1 cellular context compared by ENCODE assay signal in the genomic region with DNA sequence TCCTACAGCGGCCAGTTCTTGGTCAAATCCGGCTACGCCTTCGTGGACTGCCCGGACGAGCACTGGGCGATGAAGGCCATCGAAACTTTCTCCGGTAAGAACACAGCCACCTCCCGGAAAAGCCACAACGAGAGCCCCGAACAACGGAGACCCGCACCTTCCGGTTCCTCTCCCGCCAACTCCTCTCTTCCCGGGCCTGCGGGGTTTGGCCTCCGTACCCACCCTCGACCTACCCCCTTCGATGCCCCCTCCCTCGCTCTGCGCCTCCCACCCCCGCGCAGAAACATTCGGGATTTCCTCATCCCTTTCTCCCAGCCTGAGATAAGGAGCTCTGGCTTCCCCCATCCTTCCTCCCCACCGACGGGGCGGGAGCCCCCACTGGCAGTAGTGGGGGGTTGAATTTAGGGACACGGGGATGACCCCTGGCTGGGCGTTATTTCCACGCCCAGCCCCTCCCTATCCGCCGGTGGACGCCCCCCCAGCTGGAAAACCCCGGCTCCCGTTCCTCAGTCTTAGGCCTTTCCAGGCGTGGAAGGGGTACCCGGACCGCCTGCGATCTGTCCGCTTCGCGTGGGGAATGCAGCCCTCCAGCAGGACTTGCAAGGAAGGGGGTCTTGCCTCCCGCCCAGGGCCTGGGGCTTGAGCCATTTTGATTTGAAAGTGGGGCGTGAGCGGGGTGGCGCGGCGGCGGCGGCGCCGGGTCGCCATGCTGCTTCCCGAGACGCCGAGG.
TF ChIP-seq lines count a peak whose summit lies in the region.

No MANE protein-coding gene starts in this region.

TF ChIP-seq in HEK293, 187 proteins besides CTCF, POLR2A, EP300 and RAD21 (continued from another document and continues in another):
- TF ChIP-seq ZBTB44 (tag by site-specific recombination; IDR thresholded peaks at IDR 0.05): no peak
- 0 out of 2 replicates have a peak, but pooled peaks have one; percentile 68 for TF ChIP-seq ZBTB1 (tag by site-specific recombination; IDR thresholded peaks at IDR 0.05)
- TF ChIP-seq EGR2 (tag by site-specific recombination; IDR thresholded peaks at IDR 0.05; ENCODE audit: low read depth): peak; percentile 85
- no peak for TF ChIP-seq ZNF664 (tag by site-specific recombination; IDR thresholded peaks at IDR 0.05)
- TF ChIP-seq, protein P1, sequence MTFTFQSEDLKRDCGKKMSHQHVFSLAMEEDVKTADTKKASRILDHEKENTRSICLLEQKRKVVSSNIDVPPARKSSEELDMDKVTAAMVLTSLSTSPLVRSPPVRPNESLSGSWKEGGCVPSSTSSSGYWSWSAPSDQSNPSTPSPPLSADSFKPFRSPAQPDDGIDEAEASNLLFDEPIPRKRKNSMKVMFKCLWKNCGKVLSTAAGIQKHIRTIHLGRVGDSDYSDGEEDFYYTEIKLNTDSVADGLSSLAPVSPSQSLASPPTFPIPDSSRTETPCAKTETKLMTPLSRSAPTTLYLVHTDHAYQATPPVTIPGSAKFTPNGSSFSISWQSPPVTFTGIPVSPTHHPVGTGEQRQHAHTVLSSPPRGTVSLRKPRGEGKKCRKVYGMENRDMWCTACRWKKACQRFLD (tag by site-specific recombination; IDR thresholded peaks at IDR 0.05): no peak
- TF ChIP-seq ZSCAN16 (tag by site-specific recombination; IDR thresholded peaks at IDR 0.05): no peak
- no peak for TF ChIP-seq ZNF404 (tag by site-specific recombination; IDR thresholded peaks at IDR 0.05)
- TF ChIP-seq PRDM1 (tag by site-specific recombination; IDR thresholded peaks at IDR 0.05): peak; percentile 64
- TF ChIP-seq ZNF571 (tag by site-specific recombination; IDR thresholded peaks at IDR 0.05): no peak
- no peak for TF ChIP-seq ZNF776 (tag by site-specific recombination; IDR thresholded peaks at IDR 0.05; ENCODE audit: borderline replicate concordance)
- peak; percentile 88 for TF ChIP-seq PATZ1 (tag by site-specific recombination; IDR thresholded peaks at IDR 0.05)
- TF ChIP-seq ZNF660 (tag by site-specific recombination; IDR thresholded peaks at IDR 0.05): no peak
- no peak for TF ChIP-seq ZNF558 (tag by site-specific recombination; IDR thresholded peaks at IDR 0.05)
- TF ChIP-seq ZNF596 (tag by site-specific recombination; IDR thresholded peaks at IDR 0.05): no peak
- no peak for TF ChIP-seq ZNF350 (tag by site-specific recombination; IDR thresholded peaks at IDR 0.05)
- TF ChIP-seq ZSCAN18 (tag by site-specific recombination; IDR thresholded peaks at IDR 0.05): no peak
- TF ChIP-seq, protein P2, sequence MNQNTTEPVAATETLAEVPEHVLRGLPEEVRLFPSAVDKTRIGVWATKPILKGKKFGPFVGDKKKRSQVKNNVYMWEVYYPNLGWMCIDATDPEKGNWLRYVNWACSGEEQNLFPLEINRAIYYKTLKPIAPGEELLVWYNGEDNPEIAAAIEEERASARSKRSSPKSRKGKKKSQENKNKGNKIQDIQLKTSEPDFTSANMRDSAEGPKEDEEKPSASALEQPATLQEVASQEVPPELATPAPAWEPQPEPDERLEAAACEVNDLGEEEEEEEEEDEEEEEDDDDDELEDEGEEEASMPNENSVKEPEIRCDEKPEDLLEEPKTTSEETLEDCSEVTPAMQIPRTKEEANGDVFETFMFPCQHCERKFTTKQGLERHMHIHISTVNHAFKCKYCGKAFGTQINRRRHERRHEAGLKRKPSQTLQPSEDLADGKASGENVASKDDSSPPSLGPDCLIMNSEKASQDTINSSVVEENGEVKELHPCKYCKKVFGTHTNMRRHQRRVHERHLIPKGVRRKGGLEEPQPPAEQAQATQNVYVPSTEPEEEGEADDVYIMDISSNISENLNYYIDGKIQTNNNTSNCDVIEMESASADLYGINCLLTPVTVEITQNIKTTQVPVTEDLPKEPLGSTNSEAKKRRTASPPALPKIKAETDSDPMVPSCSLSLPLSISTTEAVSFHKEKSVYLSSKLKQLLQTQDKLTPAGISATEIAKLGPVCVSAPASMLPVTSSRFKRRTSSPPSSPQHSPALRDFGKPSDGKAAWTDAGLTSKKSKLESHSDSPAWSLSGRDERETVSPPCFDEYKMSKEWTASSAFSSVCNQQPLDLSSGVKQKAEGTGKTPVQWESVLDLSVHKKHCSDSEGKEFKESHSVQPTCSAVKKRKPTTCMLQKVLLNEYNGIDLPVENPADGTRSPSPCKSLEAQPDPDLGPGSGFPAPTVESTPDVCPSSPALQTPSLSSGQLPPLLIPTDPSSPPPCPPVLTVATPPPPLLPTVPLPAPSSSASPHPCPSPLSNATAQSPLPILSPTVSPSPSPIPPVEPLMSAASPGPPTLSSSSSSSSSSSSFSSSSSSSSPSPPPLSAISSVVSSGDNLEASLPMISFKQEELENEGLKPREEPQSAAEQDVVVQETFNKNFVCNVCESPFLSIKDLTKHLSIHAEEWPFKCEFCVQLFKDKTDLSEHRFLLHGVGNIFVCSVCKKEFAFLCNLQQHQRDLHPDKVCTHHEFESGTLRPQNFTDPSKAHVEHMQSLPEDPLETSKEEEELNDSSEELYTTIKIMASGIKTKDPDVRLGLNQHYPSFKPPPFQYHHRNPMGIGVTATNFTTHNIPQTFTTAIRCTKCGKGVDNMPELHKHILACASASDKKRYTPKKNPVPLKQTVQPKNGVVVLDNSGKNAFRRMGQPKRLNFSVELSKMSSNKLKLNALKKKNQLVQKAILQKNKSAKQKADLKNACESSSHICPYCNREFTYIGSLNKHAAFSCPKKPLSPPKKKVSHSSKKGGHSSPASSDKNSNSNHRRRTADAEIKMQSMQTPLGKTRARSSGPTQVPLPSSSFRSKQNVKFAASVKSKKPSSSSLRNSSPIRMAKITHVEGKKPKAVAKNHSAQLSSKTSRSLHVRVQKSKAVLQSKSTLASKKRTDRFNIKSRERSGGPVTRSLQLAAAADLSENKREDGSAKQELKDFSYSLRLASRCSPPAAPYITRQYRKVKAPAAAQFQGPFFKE (tag by site-specific recombination; IDR thresholded peaks at IDR 0.05; ENCODE audit: borderline replicate concordance): no peak
- TF ChIP-seq ZNF324 (tag by site-specific recombination; IDR thresholded peaks at IDR 0.05): peak; percentile 34; the same call in 1 of the 2 replicates
- TF ChIP-seq, protein P3, sequence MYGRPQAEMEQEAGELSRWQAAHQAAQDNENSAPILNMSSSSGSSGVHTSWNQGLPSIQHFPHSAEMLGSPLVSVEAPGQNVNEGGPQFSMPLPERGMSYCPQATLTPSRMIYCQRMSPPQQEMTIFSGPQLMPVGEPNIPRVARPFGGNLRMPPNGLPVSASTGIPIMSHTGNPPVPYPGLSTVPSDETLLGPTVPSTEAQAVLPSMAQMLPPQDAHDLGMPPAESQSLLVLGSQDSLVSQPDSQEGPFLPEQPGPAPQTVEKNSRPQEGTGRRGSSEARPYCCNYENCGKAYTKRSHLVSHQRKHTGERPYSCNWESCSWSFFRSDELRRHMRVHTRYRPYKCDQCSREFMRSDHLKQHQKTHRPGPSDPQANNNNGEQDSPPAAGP (tag by site-specific recombination; IDR thresholded peaks at IDR 0.05): peak; percentile 78
- TF ChIP-seq ZNF132 (tag by site-specific recombination; IDR thresholded peaks at IDR 0.05; ENCODE audit: borderline replicate concordance): no peak
- peak; percentile 94 for TF ChIP-seq KLF1 (tag by site-specific recombination; IDR thresholded peaks at IDR 0.05)
- TF ChIP-seq MYNN (tag by site-specific recombination; IDR thresholded peaks at IDR 0.05; ENCODE audit: borderline replicate concordance): no peak
- peak; percentile 71 for TF ChIP-seq ZNF341 (tag by site-specific recombination; IDR thresholded peaks at IDR 0.05; ENCODE audit: low read depth)
- TF ChIP-seq, protein P4, sequence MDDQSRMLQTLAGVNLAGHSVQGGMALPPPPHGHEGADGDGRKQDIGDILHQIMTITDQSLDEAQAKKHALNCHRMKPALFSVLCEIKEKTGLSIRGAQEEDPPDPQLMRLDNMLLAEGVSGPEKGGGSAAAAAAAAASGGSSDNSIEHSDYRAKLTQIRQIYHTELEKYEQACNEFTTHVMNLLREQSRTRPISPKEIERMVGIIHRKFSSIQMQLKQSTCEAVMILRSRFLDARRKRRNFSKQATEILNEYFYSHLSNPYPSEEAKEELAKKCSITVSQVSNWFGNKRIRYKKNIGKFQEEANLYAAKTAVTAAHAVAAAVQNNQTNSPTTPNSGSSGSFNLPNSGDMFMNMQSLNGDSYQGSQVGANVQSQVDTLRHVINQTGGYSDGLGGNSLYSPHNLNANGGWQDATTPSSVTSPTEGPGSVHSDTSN (CRISPR knock-in tag; IDR thresholded peaks at IDR 0.05): 0 out of 2 replicates have a peak, but pooled peaks have one; percentile 58
- TF ChIP-seq ZNF155 (tag by site-specific recombination; IDR thresholded peaks at IDR 0.05): no peak
- peak; percentile 79 for TF ChIP-seq SP2 (tag by site-specific recombination; IDR thresholded peaks at IDR 0.05)
- peak; percentile 99 for TF ChIP-seq KLF8 (tag by site-specific recombination; IDR thresholded peaks at IDR 0.05)
- peak; percentile 72 for TF ChIP-seq YY1 (tag by site-specific recombination; IDR thresholded peaks at IDR 0.05)
- TF ChIP-seq KLF7 (tag by site-specific recombination; IDR thresholded peaks at IDR 0.05; ENCODE audit: borderline replicate concordance): peak; percentile 20; the same call in 1 of the 2 replicates
- TF ChIP-seq ZNF423 (tag by site-specific recombination; IDR thresholded peaks at IDR 0.05): no peak
- TF ChIP-seq, protein P5, sequence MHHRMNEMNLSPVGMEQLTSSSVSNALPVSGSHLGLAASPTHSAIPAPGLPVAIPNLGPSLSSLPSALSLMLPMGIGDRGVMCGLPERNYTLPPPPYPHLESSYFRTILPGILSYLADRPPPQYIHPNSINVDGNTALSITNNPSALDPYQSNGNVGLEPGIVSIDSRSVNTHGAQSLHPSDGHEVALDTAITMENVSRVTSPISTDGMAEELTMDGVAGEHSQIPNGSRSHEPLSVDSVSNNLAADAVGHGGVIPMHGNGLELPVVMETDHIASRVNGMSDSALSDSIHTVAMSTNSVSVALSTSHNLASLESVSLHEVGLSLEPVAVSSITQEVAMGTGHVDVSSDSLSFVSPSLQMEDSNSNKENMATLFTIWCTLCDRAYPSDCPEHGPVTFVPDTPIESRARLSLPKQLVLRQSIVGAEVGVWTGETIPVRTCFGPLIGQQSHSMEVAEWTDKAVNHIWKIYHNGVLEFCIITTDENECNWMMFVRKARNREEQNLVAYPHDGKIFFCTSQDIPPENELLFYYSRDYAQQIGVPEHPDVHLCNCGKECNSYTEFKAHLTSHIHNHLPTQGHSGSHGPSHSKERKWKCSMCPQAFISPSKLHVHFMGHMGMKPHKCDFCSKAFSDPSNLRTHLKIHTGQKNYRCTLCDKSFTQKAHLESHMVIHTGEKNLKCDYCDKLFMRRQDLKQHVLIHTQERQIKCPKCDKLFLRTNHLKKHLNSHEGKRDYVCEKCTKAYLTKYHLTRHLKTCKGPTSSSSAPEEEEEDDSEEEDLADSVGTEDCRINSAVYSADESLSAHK (tag by site-specific recombination; IDR thresholded peaks at IDR 0.05): no peak
- no peak for TF ChIP-seq ZNF148 (tag by site-specific recombination; IDR thresholded peaks at IDR 0.05; ENCODE audit: borderline replicate concordance)
